8 cellular contexts compared by ENCODE assay signal in genomic region chr13:50911051-50911690, GRCh38. TPM values are rescaled to one million over a fixed set of nuclear protein-coding genes. Genes with fewer than 3 reads are reported as not detected.
DNase-seq lines count a peak whose midpoint lies in the region; ATAC-seq and TF ChIP-seq lines count a peak whose summit lies in the region.

No MANE protein-coding gene starts in this region.

- H3K27me3 ChIP-seq in neural cell (ENCODE audit: insufficient read depth, low read depth, low read length), result peaks cover 8% of the 10 kb centered on the region

- H3K9me3 ChIP-seq in neural cell (ENCODE audit: low read length), result no peaks in the 10 kb centered on the region

- DNase-seq in NCI-H1694 treated with DMSO at 0.1 percent for 48 hours (lab: John Stamatoyannopoulos, UW) (peak; percentile 29), NCI-H1694 (lab: John Stamatoyannopoulos, UW) (no peak), NCI-H82 treated with DMSO at 0.1 percent for 48 hours (lab: John Stamatoyannopoulos, UW; ENCODE audit: unreplicated experiment) (peak; percentile 18), cardiac fibroblast (ENCODE audit: low read depth in 2 of 2) (peak; percentile 11 to 13), AG20443 (ENCODE audit: low spot score) (no peak), GM13976 (ENCODE audit: low spot score) (no peak)

- H3K4me3 ChIP-seq in cardiac fibroblast (replicated peaks in 1 of 2; ENCODE audit: low read depth in 2 of 2, low read length in 2 of 2), result peak overlapping the region; percentile 69 to 80
- H3K4me3 ChIP-seq in neural cell (ENCODE audit: low read length), result peak overlapping the region; percentile 81

- H2AFZ ChIP-seq in neural cell (ENCODE audit: low read depth, low read length), result no peak overlapping the region

- in situ Hi-C loops in GM13976 (cut with MboI; ENCODE audit: low sequenced_read_pairs, unreplicated experiment), result loop anchor here (10.0 kb wide), 1 partner anchor 916 kb away; the partner anchor contains the start of gene TRIM13

- no peaks in the 10 kb centered on the region for H4K20me1 ChIP-seq in neural cell (ENCODE audit: insufficient read depth)

- TF ChIP-seq CTCF in cardiac fibroblast (IDR thresholded peaks at IDR 0.05; ENCODE audit: low read depth, low read length) (no peak), neural cell (IDR thresholded peaks at IDR 0.05; ENCODE audit: poor library complexity, severe bottlenecking) (no peak), GM13976 (IDR thresholded peaks at IDR 0.05; ENCODE audit: borderline replicate concordance, control extremely low read depth, extremely low read depth, insufficient read depth, missing control alignments) (no peak)

- no peak overlapping the region for H3K9ac ChIP-seq in neural cell (ENCODE audit: low read length)

- no peaks in the 10 kb centered on the region for H3K79me2 ChIP-seq in neural cell (replicated peaks; ENCODE audit: insufficient read depth, low read length)

- no peak for ATAC-seq in GM21529 (IDR thresholded peaks at IDR 0.05; ENCODE audit: unreplicated experiment)

- H3K27ac ChIP-seq in neural cell (ENCODE audit: low read length), result no peak overlapping the region

- no peak for TF ChIP-seq EP300 in neural cell (conservative IDR thresholded peaks at IDR 0.05; ENCODE audit: poor library complexity, severe bottlenecking)

- no peaks in the 10 kb centered on the region for H3K9me2 ChIP-seq in neural cell (ENCODE audit: insufficient read depth, low read length)

- H3F3A ChIP-seq in neural cell (ENCODE audit: insufficient read depth, low read length, poor library complexity, severe bottlenecking), result no peaks in the 10 kb centered on the region

- no peak for TF ChIP-seq RAD21 in neural cell (conservative IDR thresholded peaks at IDR 0.05)

- H3K36me3 ChIP-seq in neural cell (ENCODE audit: insufficient read depth, low read length), result no peaks in the 10 kb centered on the region

- H3K4me2 ChIP-seq in neural cell (ENCODE audit: low read length), result no peak overlapping the region

TF ChIP-seq in neural cell, 6 proteins besides CTCF, POLR2A, EP300 and RAD21:
- no peak for TF ChIP-seq MXI1 (conservative IDR thresholded peaks at IDR 0.05; ENCODE audit: poor library complexity, severe bottlenecking)
- no peak for TF ChIP-seq EZH2 (IDR thresholded peaks at IDR 0.05; ENCODE audit: borderline replicate concordance, insufficient read depth, low read length, poor library complexity, severe bottlenecking)
- no peak for TF ChIP-seq POLR2AphosphoS5 (IDR thresholded peaks at IDR 0.05)
- TF ChIP-seq TAF1 (IDR thresholded peaks at IDR 0.05; ENCODE audit: low read depth), result no peak
- no peak for TF ChIP-seq REST (IDR thresholded peaks at IDR 0.05; ENCODE audit: borderline replicate concordance)
- TF ChIP-seq SMC3 (conservative IDR thresholded peaks at IDR 0.05; ENCODE audit: poor library complexity), result no peak

RNA-seq across cellular contexts. Expression of gene RNASEH2B, which starts 1.6 kb away (rescaled TPM):
- polyA plus RNA-seq in neural cell, result 25.2 and 33.2 TPM in 2 replicates
- 31.7 and 54.5 TPM in 2 replicates for polyA minus RNA-seq in neural cell

Comparison
In these comparisons a context has a peak if more than half of its experiments do, and no peak if none do; other contexts are left out.
1. DNase-seq: peak in NCI-H1694 treated with DMSO at 0.1 percent for 48 hours (single experiment), NCI-H82 treated with DMSO at 0.1 percent for 48 hours (single experiment) and cardiac fibroblast (2 of 2); none in NCI-H1694 (single experiment), AG20443 (single experiment) and GM13976 (single experiment).